1 cellular context compared by ENCODE assay signal in the genomic region with DNA sequence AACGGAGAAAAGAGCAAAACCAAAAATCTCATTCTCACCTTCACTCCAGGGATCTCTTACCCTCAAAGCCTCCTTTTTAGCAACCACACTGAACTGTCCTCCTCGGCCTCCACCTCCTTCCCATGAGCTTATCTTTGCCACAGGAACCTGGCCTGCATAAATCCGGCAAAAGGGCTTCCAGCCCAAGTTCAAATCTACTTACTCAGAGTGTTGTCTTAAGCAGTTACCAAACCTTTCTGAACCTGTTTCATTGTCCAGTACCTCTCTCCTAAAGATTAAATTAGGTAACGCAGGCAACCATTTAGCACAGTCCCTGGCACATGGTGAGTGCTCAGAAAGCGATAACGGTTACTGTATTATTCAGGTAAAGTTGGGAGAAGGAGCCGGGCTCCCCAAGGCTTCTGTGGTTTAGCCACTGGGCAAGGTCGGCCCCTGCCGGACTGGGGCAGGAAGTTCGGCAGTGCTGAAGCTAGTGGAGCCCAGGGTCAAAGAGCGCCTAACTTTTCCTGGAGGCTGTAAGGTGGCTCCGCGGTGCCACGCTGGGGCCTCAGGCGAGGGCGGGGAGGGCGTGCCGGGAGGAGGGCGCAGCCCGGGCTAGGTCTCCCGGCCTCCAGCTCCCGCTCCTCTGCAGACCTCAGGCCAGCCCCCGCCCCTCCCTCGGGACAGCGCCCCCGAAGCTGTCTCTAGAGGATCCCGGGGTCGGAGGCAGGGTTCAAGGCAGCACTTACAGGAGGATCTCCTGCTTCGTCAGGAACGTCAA.
TF ChIP-seq lines count a peak whose summit lies in the region.

No MANE protein-coding gene starts in this region.

TF ChIP-seq in K562, 482 proteins besides CTCF, POLR2A, EP300 and RAD21 (continued from another document):
- TF ChIP-seq ZSCAN32 (CRISPR knock-in tag; IDR thresholded peaks at IDR 0.05) (no peak), NCOA6 (IDR thresholded peaks at IDR 0.05) (no peak), NELFE (IDR thresholded peaks at IDR 0.05; ENCODE audit: insufficient read depth, insufficient read length) (no peak), ZNF134 (CRISPR knock-in tag; conservative IDR thresholded peaks at IDR 0.05) (no peak), CEBPB (tag; IDR thresholded peaks at IDR 0.05) (no peak), ZNF778 (CRISPR knock-in tag; IDR thresholded peaks at IDR 0.05) (no peak), BACH1 (tag; IDR thresholded peaks at IDR 0.05) (no peak), ETV6 (IDR thresholded peaks at IDR 0.05; ENCODE audit: borderline replicate concordance in 1 of 2, low read depth in 2 of 2, low read length in 1 of 2) (no peak), ETV6 (CRISPR knock-in tag; IDR thresholded peaks at IDR 0.05; ENCODE audit: borderline replicate concordance) (no peak), EGR1 (conservative IDR thresholded peaks at IDR 0.05) (no peak), EWSR1 (IDR thresholded peaks at IDR 0.05; ENCODE audit: borderline replicate concordance, low read depth, partially characterized antibody) (no peak), ZNF12 (CRISPR knock-in tag; IDR thresholded peaks at IDR 0.05) (no peak; the same call in 1 of the 2 replicates), TGIF2 (CRISPR knock-in tag; IDR thresholded peaks at IDR 0.05) (no peak), ZNF212 (CRISPR knock-in tag; IDR thresholded peaks at IDR 0.05) (no peak), ZNF589 (CRISPR knock-in tag; IDR thresholded peaks at IDR 0.05; ENCODE audit: low read depth) (no peak), ZNF354B (CRISPR knock-in tag; IDR thresholded peaks at IDR 0.05) (no peak), FOSL1 (tag; conservative IDR thresholded peaks at IDR 0.05) (no peak), TSC22D4 (tag; IDR thresholded peaks at IDR 0.05) (no peak), BRD4 (IDR thresholded peaks at IDR 0.05) (0 out of 2 replicates have a peak, but pooled peaks have one; percentile 54), RAD51 (IDR thresholded peaks at IDR 0.05; ENCODE audit: borderline replicate concordance, low read depth) (no peak), ZNF644 (tag; IDR thresholded peaks at IDR 0.05; ENCODE audit: low read depth) (no peak), SP2 (IDR thresholded peaks at IDR 0.05; ENCODE audit: extremely low read depth, low read depth, low read length, poor library complexity, severe bottlenecking) (no peak), ELF1 (tag; IDR thresholded peaks at IDR 0.05) (no peak), TCFL5 (CRISPR knock-in tag; conservative IDR thresholded peaks at IDR 0.05) (no peak), NFIC (IDR thresholded peaks at IDR 0.05) (no peak), GATAD2B (IDR thresholded peaks at IDR 0.05; ENCODE audit: borderline replicate concordance) (no peak), PHF20 (IDR thresholded peaks at IDR 0.05; ENCODE audit: partially characterized antibody) (no peak), SIRT6 (IDR thresholded peaks at IDR 0.05; ENCODE audit: low read depth, low read length) (no peak), SNRNP70 (optimal IDR thresholded peaks at IDR 0.05; ENCODE audit: low read depth, low read length) (no peak), MECOM (CRISPR knock-in tag; IDR thresholded peaks at IDR 0.05) (no peak), ZNF830 (CRISPR knock-in tag; IDR thresholded peaks at IDR 0.05) (no peak)
- TF ChIP-seq, protein P1, sequence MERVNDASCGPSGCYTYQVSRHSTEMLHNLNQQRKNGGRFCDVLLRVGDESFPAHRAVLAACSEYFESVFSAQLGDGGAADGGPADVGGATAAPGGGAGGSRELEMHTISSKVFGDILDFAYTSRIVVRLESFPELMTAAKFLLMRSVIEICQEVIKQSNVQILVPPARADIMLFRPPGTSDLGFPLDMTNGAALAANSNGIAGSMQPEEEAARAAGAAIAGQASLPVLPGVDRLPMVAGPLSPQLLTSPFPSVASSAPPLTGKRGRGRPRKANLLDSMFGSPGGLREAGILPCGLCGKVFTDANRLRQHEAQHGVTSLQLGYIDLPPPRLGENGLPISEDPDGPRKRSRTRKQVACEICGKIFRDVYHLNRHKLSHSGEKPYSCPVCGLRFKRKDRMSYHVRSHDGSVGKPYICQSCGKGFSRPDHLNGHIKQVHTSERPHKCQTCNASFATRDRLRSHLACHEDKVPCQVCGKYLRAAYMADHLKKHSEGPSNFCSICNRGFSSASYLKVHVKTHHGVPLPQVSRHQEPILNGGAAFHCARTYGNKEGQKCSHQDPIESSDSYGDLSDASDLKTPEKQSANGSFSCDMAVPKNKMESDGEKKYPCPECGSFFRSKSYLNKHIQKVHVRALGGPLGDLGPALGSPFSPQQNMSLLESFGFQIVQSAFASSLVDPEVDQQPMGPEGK (CRISPR knock-in tag; IDR thresholded peaks at IDR 0.05; ENCODE audit: borderline replicate concordance): no peak
- TF ChIP-seq, protein P2, sequence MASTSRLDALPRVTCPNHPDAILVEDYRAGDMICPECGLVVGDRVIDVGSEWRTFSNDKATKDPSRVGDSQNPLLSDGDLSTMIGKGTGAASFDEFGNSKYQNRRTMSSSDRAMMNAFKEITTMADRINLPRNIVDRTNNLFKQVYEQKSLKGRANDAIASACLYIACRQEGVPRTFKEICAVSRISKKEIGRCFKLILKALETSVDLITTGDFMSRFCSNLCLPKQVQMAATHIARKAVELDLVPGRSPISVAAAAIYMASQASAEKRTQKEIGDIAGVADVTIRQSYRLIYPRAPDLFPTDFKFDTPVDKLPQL (IDR thresholded peaks at IDR 0.05; ENCODE audit: extremely low read depth, insufficient read length): no peak
- TF ChIP-seq, protein P3, sequence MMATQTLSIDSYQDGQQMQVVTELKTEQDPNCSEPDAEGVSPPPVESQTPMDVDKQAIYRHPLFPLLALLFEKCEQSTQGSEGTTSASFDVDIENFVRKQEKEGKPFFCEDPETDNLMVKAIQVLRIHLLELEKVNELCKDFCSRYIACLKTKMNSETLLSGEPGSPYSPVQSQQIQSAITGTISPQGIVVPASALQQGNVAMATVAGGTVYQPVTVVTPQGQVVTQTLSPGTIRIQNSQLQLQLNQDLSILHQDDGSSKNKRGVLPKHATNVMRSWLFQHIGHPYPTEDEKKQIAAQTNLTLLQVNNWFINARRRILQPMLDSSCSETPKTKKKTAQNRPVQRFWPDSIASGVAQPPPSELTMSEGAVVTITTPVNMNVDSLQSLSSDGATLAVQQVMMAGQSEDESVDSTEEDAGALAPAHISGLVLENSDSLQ (IDR thresholded peaks at IDR 0.05): no peak
- TF ChIP-seq, protein P4, sequence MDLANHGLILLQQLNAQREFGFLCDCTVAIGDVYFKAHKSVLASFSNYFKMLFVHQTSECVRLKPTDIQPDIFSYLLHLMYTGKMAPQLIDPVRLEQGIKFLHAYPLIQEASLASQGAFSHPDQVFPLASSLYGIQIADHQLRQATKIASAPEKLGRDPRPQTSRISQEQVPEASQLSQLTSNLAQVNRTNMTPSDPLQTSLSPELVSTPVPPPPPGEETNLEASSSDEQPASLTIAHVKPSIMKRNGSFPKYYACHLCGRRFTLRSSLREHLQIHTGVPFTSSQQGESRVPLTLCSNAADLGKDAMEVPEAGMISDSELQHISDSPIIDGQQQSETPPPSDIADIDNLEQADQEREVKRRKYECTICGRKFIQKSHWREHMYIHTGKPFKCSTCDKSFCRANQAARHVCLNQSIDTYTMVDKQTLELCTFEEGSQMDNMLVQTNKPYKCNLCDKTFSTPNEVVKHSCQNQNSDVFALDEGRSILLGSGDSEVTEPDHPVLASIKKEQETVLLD (IDR thresholded peaks at IDR 0.05): no peak
- TF ChIP-seq, protein P5, sequence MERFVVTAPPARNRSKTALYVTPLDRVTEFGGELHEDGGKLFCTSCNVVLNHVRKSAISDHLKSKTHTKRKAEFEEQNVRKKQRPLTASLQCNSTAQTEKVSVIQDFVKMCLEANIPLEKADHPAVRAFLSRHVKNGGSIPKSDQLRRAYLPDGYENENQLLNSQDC (CRISPR knock-in tag; IDR thresholded peaks at IDR 0.05): no peak
- TF ChIP-seq, protein P6, sequence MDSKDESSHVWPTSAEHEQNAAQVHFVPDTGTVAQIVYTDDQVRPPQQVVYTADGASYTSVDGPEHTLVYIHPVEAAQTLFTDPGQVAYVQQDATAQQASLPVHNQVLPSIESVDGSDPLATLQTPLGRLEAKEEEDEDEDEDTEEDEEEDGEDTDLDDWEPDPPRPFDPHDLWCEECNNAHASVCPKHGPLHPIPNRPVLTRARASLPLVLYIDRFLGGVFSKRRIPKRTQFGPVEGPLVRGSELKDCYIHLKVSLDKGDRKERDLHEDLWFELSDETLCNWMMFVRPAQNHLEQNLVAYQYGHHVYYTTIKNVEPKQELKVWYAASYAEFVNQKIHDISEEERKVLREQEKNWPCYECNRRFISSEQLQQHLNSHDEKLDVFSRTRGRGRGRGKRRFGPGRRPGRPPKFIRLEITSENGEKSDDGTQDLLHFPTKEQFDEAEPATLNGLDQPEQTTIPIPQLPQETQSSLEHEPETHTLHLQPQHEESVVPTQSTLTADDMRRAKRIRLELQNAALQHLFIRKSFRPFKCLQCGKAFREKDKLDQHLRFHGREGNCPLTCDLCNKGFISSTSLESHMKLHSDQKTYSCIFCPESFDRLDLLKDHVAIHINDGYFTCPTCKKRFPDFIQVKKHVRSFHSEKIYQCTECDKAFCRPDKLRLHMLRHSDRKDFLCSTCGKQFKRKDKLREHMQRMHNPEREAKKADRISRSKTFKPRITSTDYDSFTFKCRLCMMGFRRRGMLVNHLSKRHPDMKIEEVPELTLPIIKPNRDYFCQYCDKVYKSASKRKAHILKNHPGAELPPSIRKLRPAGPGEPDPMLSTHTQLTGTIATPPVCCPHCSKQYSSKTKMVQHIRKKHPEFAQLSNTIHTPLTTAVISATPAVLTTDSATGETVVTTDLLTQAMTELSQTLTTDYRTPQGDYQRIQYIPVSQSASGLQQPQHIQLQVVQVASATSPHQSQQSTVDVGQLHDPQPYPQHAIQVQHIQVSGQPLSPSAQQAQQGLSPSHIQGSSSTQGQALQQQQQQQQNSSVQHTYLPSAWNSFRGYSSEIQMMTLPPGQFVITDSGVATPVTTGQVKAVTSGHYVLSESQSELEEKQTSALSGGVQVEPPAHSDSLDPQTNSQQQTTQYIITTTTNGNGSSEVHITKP (IDR thresholded peaks at IDR 0.05; ENCODE audit: partially characterized antibody): no peak
- TF ChIP-seq, protein P7, sequence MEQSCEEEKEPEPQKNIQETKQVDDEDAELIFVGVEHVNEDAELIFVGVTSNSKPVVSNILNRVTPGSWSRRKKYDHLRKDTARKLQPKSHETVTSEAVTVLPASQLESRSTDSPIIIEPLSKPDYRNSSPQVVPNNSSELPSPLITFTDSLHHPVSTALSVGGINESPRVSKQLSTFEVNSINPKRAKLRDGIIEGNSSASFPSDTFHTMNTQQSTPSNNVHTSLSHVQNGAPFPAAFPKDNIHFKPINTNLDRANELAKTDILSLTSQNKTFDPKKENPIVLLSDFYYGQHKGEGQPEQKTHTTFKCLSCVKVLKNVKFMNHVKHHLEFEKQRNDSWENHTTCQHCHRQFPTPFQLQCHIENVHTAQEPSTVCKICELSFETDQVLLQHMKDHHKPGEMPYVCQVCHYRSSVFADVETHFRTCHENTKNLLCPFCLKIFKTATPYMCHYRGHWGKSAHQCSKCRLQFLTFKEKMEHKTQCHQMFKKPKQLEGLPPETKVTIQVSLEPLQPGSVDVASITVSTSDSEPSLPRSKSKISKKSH (CRISPR knock-in tag; IDR thresholded peaks at IDR 0.05): no peak
